Comparison of ENCODE assay signal across 8 cellular contexts in the genomic region with DNA sequence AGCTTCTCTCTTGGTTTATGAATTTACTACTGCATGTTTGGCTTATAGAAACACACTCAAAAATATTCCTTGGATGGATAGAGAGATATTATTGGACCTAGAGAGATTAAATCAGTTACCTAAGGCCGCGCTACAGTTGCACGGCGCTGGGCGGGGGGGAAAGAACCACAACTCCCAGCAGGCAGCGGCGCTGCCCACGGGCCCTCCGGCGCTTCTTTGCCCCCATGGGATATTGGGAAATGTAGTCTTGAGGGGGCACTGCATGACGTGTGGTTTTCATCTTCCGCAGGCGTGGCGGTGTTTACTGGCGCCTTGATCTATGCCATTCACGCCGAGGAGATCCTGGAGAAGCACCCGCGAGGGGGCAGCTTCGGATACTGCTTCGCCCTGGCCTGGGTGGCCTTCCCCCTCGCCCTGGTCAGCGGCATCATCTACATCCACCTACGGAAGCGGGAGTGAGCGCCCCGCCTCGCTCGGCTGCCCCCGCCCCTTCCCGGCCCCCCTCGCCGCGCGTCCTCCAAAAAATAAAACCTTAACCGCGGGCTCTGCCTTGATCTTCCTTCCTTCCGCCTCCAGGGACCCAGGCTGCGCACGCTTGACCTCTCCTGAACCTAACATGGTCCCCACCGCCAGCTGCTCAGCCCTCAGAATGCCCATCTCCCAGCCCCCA. TPM values are rescaled to one million over a fixed set of nuclear protein-coding genes. Genes with fewer than 3 reads are reported as not detected.
DNase-seq lines count a peak whose midpoint lies in the region; ATAC-seq and TF ChIP-seq lines count a peak whose summit lies in the region.

No MANE protein-coding gene starts in this region.

- H3K4me3 ChIP-seq in epithelial cell of proximal tubule (ENCODE audit: low read depth, low read length) = peak overlapping the region; percentile 43

- H3K4me3 Mint-ChIP-seq in natural killer cell treated with Interleukin-12 subunit alpha and Interleukin-12 subunit beta and Interleukin-15 and Interleukin-18, amount 100 ng/mL, for 72 hours = peak overlapping the region; percentile 81

- peak overlapping the region; percentile 85 to 89 for H3K27ac Mint-ChIP-seq in natural killer cell treated with Interleukin-12 subunit alpha and Interleukin-12 subunit beta and Interleukin-15 and Interleukin-18, amount 100 ng/mL, for 72 hours

- DNase-seq in ELF-1 (ENCODE audit: low read depth, low spot score) (peak; percentile 95), NCI-H774 (lab: John Stamatoyannopoulos, UW) (peak; percentile 89), activated T-cell treated with anti-CD3 and anti-CD28 coated beads for 24 hours (ENCODE audit: low read depth) (peak; percentile 74), epithelial cell of proximal tubule (ENCODE audit: low read depth) (no peak), HPDE6-E6E7 (ENCODE audit: extremely low spot score) (no peak)
- DNase-seq in natural killer cell treated with Interleukin-12 subunit alpha and Interleukin-12 subunit beta and Interleukin-15 and Interleukin-18, amount 100 ng/mL, for 72 hours (ENCODE audit: low spot score) = peak; percentile 92
- DNase-seq in stimulated activated naive CD8-positive, alpha-beta T cell treated with anti-CD3 and anti-CD28 coated beads, Interleukin-15, Interleukin-2, amounts not matched to agents 100 U/mL and 50 U/mL, for 24 hours = peak; percentile 82

- no peak for TF ChIP-seq CTCF in epithelial cell of proximal tubule (conservative IDR thresholded peaks at IDR 0.05; ENCODE audit: low read depth, low read length)

- H3K9me3 Mint-ChIP-seq in natural killer cell treated with Interleukin-12 subunit alpha and Interleukin-12 subunit beta and Interleukin-15 and Interleukin-18, amount 100 ng/mL, for 72 hours = no peaks in the 10 kb centered on the region

- peaks cover 65 to 70% of the 10 kb centered on the region in 2 donors for H3K4me1 Mint-ChIP-seq in natural killer cell treated with Interleukin-12 subunit alpha and Interleukin-12 subunit beta and Interleukin-15 and Interleukin-18, amount 100 ng/mL, for 72 hours (ENCODE audit: low read depth in 2 of 2)

- H3K27me3 Mint-ChIP-seq in natural killer cell treated with Interleukin-12 subunit alpha and Interleukin-12 subunit beta and Interleukin-15 and Interleukin-18, amount 100 ng/mL, for 72 hours = no peaks in the 10 kb centered on the region

- peaks cover 4% of the 10 kb centered on the region for H3K36me3 Mint-ChIP-seq in natural killer cell treated with Interleukin-12 subunit alpha and Interleukin-12 subunit beta and Interleukin-15 and Interleukin-18, amount 100 ng/mL, for 72 hours

- peak; percentile 32 for ATAC-seq in HG03354 (IDR thresholded peaks at IDR 0.05; ENCODE audit: poor library complexity, severe bottlenecking, unreplicated experiment)
- peak; percentile 59 to 75 for ATAC-seq in natural killer cell treated with Interleukin-12 subunit alpha and Interleukin-12 subunit beta and Interleukin-15 and Interleukin-18, amount 100 ng/mL, for 72 hours
- peak; percentile 44 for ATAC-seq in stimulated activated naive CD8-positive, alpha-beta T cell treated with anti-CD3 and anti-CD28 coated beads, Interleukin-15, Interleukin-2, amounts not matched to agents 100 U/mL and 50 U/mL, for 24 hours

RNA-seq across cellular contexts. Expression of a gene that starts 4.8 kb away (rescaled TPM):
- 23.1 and 96.8 TPM in 2 replicates for total RNA-seq in epithelial cell of proximal tubule
- total RNA-seq in natural killer cell treated with Interleukin-12 subunit alpha and Interleukin-12 subunit beta and Interleukin-15 and Interleukin-18, amount 100 ng/mL, for 72 hours = 100 to 1,000 TPM in 1 of 2 donors, 10 to 100 TPM in 1; 99.4 to 157 TPM

RNA-seq across cellular contexts. Expression of a gene that starts 33.6 kb away (rescaled TPM):
- 3.8 and 5.4 TPM in 2 replicates for total RNA-seq in epithelial cell of proximal tubule
- 10 to 100 TPM in 1 of 2 donors, 1 to 10 TPM in 1; 6.9 to 25.5 TPM for total RNA-seq in natural killer cell treated with Interleukin-12 subunit alpha and Interleukin-12 subunit beta and Interleukin-15 and Interleukin-18, amount 100 ng/mL, for 72 hours

RNA-seq across cellular contexts. Expression of a gene that starts 34.0 kb away (rescaled TPM):
- total RNA-seq in epithelial cell of proximal tubule = not detected in 2 replicates
- total RNA-seq in natural killer cell treated with Interleukin-12 subunit alpha and Interleukin-12 subunit beta and Interleukin-15 and Interleukin-18, amount 100 ng/mL, for 72 hours = under 1 TPM in 1 of 2 donors, not detected in 1; 0.45 TPM

Comparison
In these comparisons a context has a peak if more than half of its experiments do, and no peak if none do; other contexts are left out.
1. DNase-seq: peak in ELF-1 (single experiment), NCI-H774 (single experiment), activated T-cell treated with anti-CD3 and anti-CD28 coated beads for 24 hours (single experiment), natural killer cell treated with Interleukin-12 subunit alpha and Interleukin-12 subunit beta and Interleukin-15 and Interleukin-18, amount 100 ng/mL, for 72 hours (single experiment) and stimulated activated naive CD8-positive, alpha-beta T cell treated with anti-CD3 and anti-CD28 coated beads, Interleukin-15, Interleukin-2, amounts not matched to agents 100 U/mL and 50 U/mL, for 24 hours (single experiment); none in epithelial cell of proximal tubule (single experiment) and HPDE6-E6E7 (single experiment).
2. Peak in every context shown above with its lines, with median percentiles within 50 percentile points of each other: ATAC-seq.